ENCODE assay signal across 8 cellular contexts in the genomic region with DNA sequence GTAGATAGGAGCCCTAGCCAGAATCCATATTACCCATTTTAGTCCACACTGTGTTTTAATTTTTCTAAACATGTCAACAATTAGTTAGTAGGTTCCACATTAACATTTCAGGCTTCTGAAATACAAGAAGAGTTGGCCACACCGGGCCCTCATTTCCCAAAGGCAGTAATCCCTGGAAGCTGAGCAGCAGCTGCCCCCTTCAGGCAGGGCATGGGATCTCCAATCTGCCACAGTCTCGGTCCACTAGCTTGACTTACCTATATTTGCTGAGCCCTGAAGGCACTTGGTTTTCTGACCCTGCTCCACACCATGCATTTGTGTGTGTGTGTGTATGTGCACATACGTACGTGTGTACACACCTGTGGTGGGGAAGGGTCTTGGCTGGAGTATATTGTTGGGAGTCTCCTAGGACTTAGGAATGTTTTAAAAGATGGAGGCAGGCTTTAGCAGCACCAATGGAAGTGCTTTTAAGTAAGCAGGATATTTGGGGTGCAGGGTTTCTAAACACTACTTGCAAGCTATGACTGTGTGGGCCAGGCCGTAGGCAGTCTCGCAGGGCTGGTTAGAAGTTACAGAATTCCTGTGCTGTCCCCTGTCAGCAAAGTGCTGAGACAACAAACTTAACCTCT.
DNase-seq lines count a peak whose midpoint lies in the region; ATAC-seq and TF ChIP-seq lines count a peak whose summit lies in the region.

No MANE protein-coding gene starts in this region.

- peaks cover 2% of the 10 kb centered on the region for H3K9me3 Mint-ChIP-seq in Calu3 (ENCODE audit: low read depth, unreplicated experiment)
- peaks cover 0 to 5% of the 10 kb centered on the region in 2 donors for H3K9me3 Mint-ChIP-seq in effector memory CD8-positive, alpha-beta T cell
- H3K9me3 Mint-ChIP-seq in CD4-positive, alpha-beta memory T cell: peaks cover 0 to 5% (median 1%) of the 10 kb centered on the region in 8 donors

- ATAC-seq in GM21786 (IDR thresholded peaks at IDR 0.05; ENCODE audit: unreplicated experiment) (peak; percentile 43), GM21528 (IDR thresholded peaks at IDR 0.05; ENCODE audit: low FRiP score, unreplicated experiment) (no peak), GM19023 (IDR thresholded peaks at IDR 0.05; ENCODE audit: unreplicated experiment) (no peak)
- no peak for ATAC-seq in effector memory CD8-positive, alpha-beta T cell (replicated peaks)

- no peaks in the 10 kb centered on the region for H3K36me3 ChIP-seq in CD4-positive, alpha-beta memory T cell (ENCODE audit: insufficient read depth, low read length)

- no peaks in the 10 kb centered on the region for H3K36me3 Mint-ChIP-seq in Calu3 (ENCODE audit: insufficient read depth, unreplicated experiment)
- no peaks in the 10 kb centered on the region for H3K36me3 Mint-ChIP-seq in effector memory CD8-positive, alpha-beta T cell (ENCODE audit: insufficient read depth)
- H3K36me3 Mint-ChIP-seq in CD4-positive, alpha-beta memory T cell: no peaks in the 10 kb centered on the region

- POLR2A ChIA-PET in CD4-positive, alpha-beta memory T cell (lab: Charles Lee; ENCODE audit: partially characterized antibody): no interaction called here

- DNase-seq in Calu3 (peak; percentile 68), NCI-H82 (lab: John Stamatoyannopoulos, UW) (peak; percentile 84), iPS DF 4.7 (ENCODE audit: extremely low read depth, low spot score) (peak; percentile 53)
- DNase-seq in effector memory CD8-positive, alpha-beta T cell: no peak
- no peak for DNase-seq in CD4-positive, alpha-beta memory T cell

- H3K4me3 Mint-ChIP-seq in Calu3 (ENCODE audit: low read depth, unreplicated experiment): no peak overlapping the region
- no peak overlapping the region for H3K4me3 Mint-ChIP-seq in effector memory CD8-positive, alpha-beta T cell
- H3K4me3 Mint-ChIP-seq in CD4-positive, alpha-beta memory T cell: no peak overlapping the region

- intact Hi-C loops in Calu3 (cut with micrococcal nuclease; ENCODE audit: unreplicated experiment): loop anchor here (1.0 kb wide), 2 partner anchors 588 to 661 kb away; no protein-coding TSS in a partner anchor
- intact Hi-C loops in CD4-positive, alpha-beta memory T cell (cut with micrococcal nuclease): no loop called here

- H3K4me1 ChIP-seq in CD4-positive, alpha-beta memory T cell (ENCODE audit: insufficient read depth, low read length): no peaks in the 10 kb centered on the region

- no peak overlapping the region for H3K4me3 ChIP-seq in CD4-positive, alpha-beta memory T cell (ENCODE audit: low read length in 2 of 2)

- no peaks in the 10 kb centered on the region for H3K4me1 Mint-ChIP-seq in Calu3 (ENCODE audit: low read depth, unreplicated experiment)
- no peaks in the 10 kb centered on the region for H3K4me1 Mint-ChIP-seq in effector memory CD8-positive, alpha-beta T cell (ENCODE audit: low read depth in 2 of 2)
- no peaks in the 10 kb centered on the region for H3K4me1 Mint-ChIP-seq in CD4-positive, alpha-beta memory T cell

- H3K27me3 ChIP-seq in CD4-positive, alpha-beta memory T cell (ENCODE audit: insufficient read depth, low read length): no peaks in the 10 kb centered on the region

- CTCF ChIA-PET in Calu3 (lab: Charles Lee): interaction anchor here (0.9 to 1.7 kb wide), 6 partner anchors 9 to 588 kb away, joined by 3 to 7 read pairs (median 5); no protein-coding TSS in a partner anchor
- CTCF ChIA-PET in CD4-positive, alpha-beta memory T cell (lab: Charles Lee; ENCODE audit: partially characterized antibody): no interaction called here

- no peaks in the 10 kb centered on the region for H3K9me3 ChIP-seq in CD4-positive, alpha-beta memory T cell (ENCODE audit: control insufficient read depth in 1 of 2, low read length in 2 of 2)

- H3K27ac Mint-ChIP-seq in Calu3 (ENCODE audit: unreplicated experiment): no peak overlapping the region
- H3K27ac Mint-ChIP-seq in effector memory CD8-positive, alpha-beta T cell: no peak overlapping the region
- no peak overlapping the region for H3K27ac Mint-ChIP-seq in CD4-positive, alpha-beta memory T cell

- H3K27ac ChIP-seq in CD4-positive, alpha-beta memory T cell (ENCODE audit: low read depth, low read length): no peak overlapping the region

- H3K27me3 Mint-ChIP-seq in Calu3 (ENCODE audit: unreplicated experiment): peaks cover 18% of the 10 kb centered on the region
- H3K27me3 Mint-ChIP-seq in effector memory CD8-positive, alpha-beta T cell: no peaks in the 10 kb centered on the region
- no peaks in the 10 kb centered on the region for H3K27me3 Mint-ChIP-seq in CD4-positive, alpha-beta memory T cell

- BruUV-seq in Calu3 (replicated peaks; lab: Mats Ljungman, UMichigan): no TSS peak

- TF ChIP-seq CTCF in Calu3 (IDR thresholded peaks at IDR 0.05; ENCODE audit: unreplicated experiment): peak; percentile 47

Comparison
In these comparisons a context has a peak if more than half of its experiments do, and no peak if none do; other contexts are left out.
1. DNase-seq: peak in Calu3 (single experiment), NCI-H82 (single experiment) and iPS DF 4.7 (single experiment); none in effector memory CD8-positive, alpha-beta T cell (0 of 3) and CD4-positive, alpha-beta memory T cell (0 of 5).